In genomic region chr20:25045343-25045712, GRCh38 we compare ENCODE assay signal across 14 cellular contexts. TPM values are rescaled to one million over a fixed set of nuclear protein-coding genes. Genes with fewer than 3 reads are reported as not detected.
DNase-seq lines count a peak whose midpoint lies in the region; ATAC-seq and TF ChIP-seq lines count a peak whose summit lies in the region.
"Had no signal": no experiment of that assay in that cellular context is flagged by ENCODE, and none has a peak within 500 bp of the region (broad histone marks: within the 10 kb centered on the region; RNA-seq: fewer than 3 reads in every experiment).

No MANE protein-coding gene starts in this region.

- H3K27ac Mint-ChIP-seq in immature natural killer cell: peak overlapping the region; percentile 28 to 66 (median 44)
- H3K27ac Mint-ChIP-seq: T-helper 1 cell treated with Interleukin-12 subunit alpha and Interleukin-12 subunit beta and Interleukin-4 antibody, amounts not matched to agents 30 μg/mL and 1 μg/mL, for 36 hours had no signal

- no peaks in the 10 kb centered on the region for H3K9me3 Mint-ChIP-seq in immature natural killer cell
- H3K9me3 Mint-ChIP-seq: T-helper 1 cell treated with Interleukin-12 subunit alpha and Interleukin-12 subunit beta and Interleukin-4 antibody, amounts not matched to agents 30 μg/mL and 1 μg/mL, for 36 hours had no signal

- DNase-seq in RWPE2 (ENCODE audit: low spot score): peak; percentile 54
- no peak for DNase-seq in immature natural killer cell
- peak in 1 of 2 donors; percentile 59 for DNase-seq in gastrocnemius medialis
- no peak for DNase-seq in activated CD4-positive, CD25-positive, alpha-beta regulatory T cell (lab: John Stamatoyannopoulos, UW)
- no peak for DNase-seq in Ammon's horn (ENCODE audit: low spot score)
- no peak for DNase-seq in NCI-H526 treated with DMSO at 0.1 percent for 48 hours (lab: John Stamatoyannopoulos, UW)
- DNase-seq: activated CD4-positive, CD25-positive, alpha-beta regulatory T cell treated with anti-CD3 and anti-CD28 coated beads, Interleukin-2, amount 50 U/mL, for 72 hours; central memory CD4-positive, alpha-beta T cell; NCI-H2227 treated with DMSO at 0.1 percent for 48 hours had no signal

- no peaks in the 10 kb centered on the region for H3K9me3 ChIP-seq in BLaER1 treated with 17β-estradiol and CSF1 and Interleukin-3, amounts not matched to agents 10 nM and 100 nM (replicated peaks in 1 of 11)
- H3K9me3 ChIP-seq in RWPE2 (ENCODE audit: severe bottlenecking) (no peaks in the 10 kb centered on the region), gastrocnemius medialis (no peaks in the 10 kb centered on the region)

- H3K4me2 ChIP-seq in BLaER1 treated with 17β-estradiol and CSF1 and Interleukin-3, amounts not matched to agents 10 nM and 100 nM: peak overlapping the region; percentile 85 to 98 (median 90)

- H3K36me3 Mint-ChIP-seq in immature natural killer cell: no peaks in the 10 kb centered on the region

- no peak for TF ChIP-seq CTCF in RWPE2 (IDR thresholded peaks at IDR 0.05; ENCODE audit: poor library complexity, severe bottlenecking)
- no peak for TF ChIP-seq CTCF in gastrocnemius medialis (IDR thresholded peaks at IDR 0.05 in 4 of 5, conservative IDR thresholded peaks at IDR 0.05 in 1 of 5)

- H3K4me3 ChIP-seq in BLaER1 treated with 17β-estradiol and CSF1 and Interleukin-3, amounts not matched to agents 10 nM and 100 nM: no peak overlapping the region; a peak in 1 of 20 replicates
- H3K4me3 ChIP-seq in RWPE2 (ENCODE audit: severe bottlenecking) (no peak overlapping the region), gastrocnemius medialis (no peak overlapping the region)

- no peaks in the 10 kb centered on the region for H3K27me3 ChIP-seq in BLaER1 treated with 17β-estradiol and CSF1 and Interleukin-3, amounts not matched to agents 10 nM and 100 nM
- no peaks in the 10 kb centered on the region for H3K27me3 ChIP-seq in RWPE2 (ENCODE audit: insufficient read depth, poor library complexity, severe bottlenecking)
- H3K27me3 ChIP-seq in gastrocnemius medialis: no peaks in the 10 kb centered on the region

- in situ Hi-C loops in gastrocnemius medialis (cut with MboI; ENCODE audit: low sequenced_read_pairs in 4 of 4): no loop called here

- peaks cover 0 to 47% (median 27%) of the 10 kb centered on the region in 11 experiments; a peak in 17 of 22 replicates for H4K20me1 ChIP-seq in BLaER1 treated with 17β-estradiol and CSF1 and Interleukin-3, amounts not matched to agents 10 nM and 100 nM

- H3K36me3 ChIP-seq in BLaER1 treated with 17β-estradiol and CSF1 and Interleukin-3, amounts not matched to agents 10 nM and 100 nM: peaks cover 19 to 28% (median 24%) of the 10 kb centered on the region in 11 experiments; a peak in 21 of 22 replicates
- H3K36me3 ChIP-seq in RWPE2 (ENCODE audit: low read depth) (no peaks in the 10 kb centered on the region), gastrocnemius medialis (no peaks in the 10 kb centered on the region)

- peaks cover 0 to 4% (median under 1%) of the 10 kb centered on the region in 3 donors for H3K27me3 Mint-ChIP-seq in immature natural killer cell (ENCODE audit: low read depth in 3 of 3)

- TF ChIP-seq POLR2A in gastrocnemius medialis (IDR thresholded peaks at IDR 0.05): no peak

- H3K4me1 ChIP-seq in BLaER1 treated with 17β-estradiol and CSF1 and Interleukin-3, amounts not matched to agents 10 nM and 100 nM: peaks cover 45 to 95% (median 76%) of the 10 kb centered on the region in 10 experiments
- H3K4me1 ChIP-seq in RWPE2 (ENCODE audit: insufficient read depth, poor library complexity, severe bottlenecking) (no peaks in the 10 kb centered on the region), gastrocnemius medialis (peaks cover 96 to 100% of the 10 kb centered on the region in 2 donors)

- H3K9ac ChIP-seq in BLaER1 treated with 17β-estradiol and CSF1 and Interleukin-3, amounts not matched to agents 10 nM and 100 nM: peak overlapping the region in 7 of 11 experiments; percentile 11 to 76 (median 60); a peak in 13 of 22 replicates

- peak overlapping the region in 4 of 11 experiments; percentile 76 to 87 (median 78); a peak in 11 of 22 replicates for H3K27ac ChIP-seq in BLaER1 treated with 17β-estradiol and CSF1 and Interleukin-3, amounts not matched to agents 10 nM and 100 nM
- no peak overlapping the region for H3K27ac ChIP-seq in RWPE2 (ENCODE audit: poor library complexity, severe bottlenecking)
- peak overlapping the region; percentile 92 to 95 (median 95) for H3K27ac ChIP-seq in gastrocnemius medialis

- ATAC-seq in RWPE2 (ENCODE audit: low read depth): no peak
- ATAC-seq in gastrocnemius medialis: no peak
- no peak for ATAC-seq in GM19023 (IDR thresholded peaks at IDR 0.05; ENCODE audit: unreplicated experiment)

- peaks cover 46 to 52% of the 10 kb centered on the region in 2 donors for H3K4me1 Mint-ChIP-seq in immature natural killer cell

- no peak overlapping the region for H3K4me3 Mint-ChIP-seq in immature natural killer cell
- H3K4me3 Mint-ChIP-seq: T-helper 1 cell treated with Interleukin-12 subunit alpha and Interleukin-12 subunit beta and Interleukin-4 antibody, amounts not matched to agents 30 μg/mL and 1 μg/mL, for 36 hours had no signal

- intact Hi-C loops in gastrocnemius medialis (cut with DNase I; ENCODE audit: low total_unique reads): no loop called here

RNA-seq across cellular contexts. Expression of gene ACSS1, which starts 12.6 kb away (rescaled TPM):
- 10 to 100 TPM; 66.6 to 85.2 (median 83.7) TPM for polyA plus RNA-seq in immature natural killer cell
- total RNA-seq in gastrocnemius medialis: 10 to 100 TPM; 11.4 to 84.6 (median 11.8) TPM

RNA-seq across cellular contexts. Expression of gene VSX1, which starts 36.6 kb away (rescaled TPM):
- not detected for polyA plus RNA-seq in immature natural killer cell
- 1 to 10 TPM in 1 of 4 donors, under 1 TPM in 1, not detected in 2; 0.20 to 3.0 TPM for total RNA-seq in gastrocnemius medialis
- total RNA-seq: myocyte, pulmonary artery endothelial cell had no signal

RNA-seq across cellular contexts. Expression of gene APMAP, which starts 52.8 kb away (rescaled TPM):
- 1,000 to 10,000 TPM in 1 of 3 donors, 100 to 1,000 TPM in 2; 649 to 1,111 (median 667) TPM for polyA plus RNA-seq in immature natural killer cell
- total RNA-seq in gastrocnemius medialis: 100 to 1,000 TPM in 1 of 4 donors, 10 to 100 TPM in 3; 24.2 to 108 (median 29.3) TPM
